Comparison of ENCODE assay signal across 8 cellular contexts in genomic region chr19:18167975-18168645, GRCh38. TPM values are rescaled to one million over a fixed set of nuclear protein-coding genes. Genes with fewer than 3 reads are reported as not detected.
A peak's percentile ranks its signal among the peaks of the same experiment; 100 is the strongest.
DNase-seq lines count a peak whose midpoint lies in the region; ATAC-seq and TF ChIP-seq lines count a peak whose summit lies in the region.

No MANE protein-coding gene starts in this region.

- no peak for TF ChIP-seq EP300 in stomach (IDR thresholded peaks at IDR 0.05)

- intact Hi-C loops in left lung (cut with DNase I) (loop anchor here in 1 of 2 donors (5.0 kb wide), 1 partner anchor 56 kb away; no protein-coding TSS in a partner anchor), stomach (cut with DNase I; ENCODE audit: low total_unique reads) (loop anchor here (10.0 kb wide), 1 partner anchor 53 kb away; no protein-coding TSS in a partner anchor)

- peaks cover 0 to 65% of the 10 kb centered on the region in 2 donors for H3K36me3 ChIP-seq in left lung
- peaks cover 48 to 74% (median 68%) of the 10 kb centered on the region in 4 donors for H3K36me3 ChIP-seq in stomach

- H3K36me3 Mint-ChIP-seq in T-helper 2 cell treated with Interferon-gamma antibody and Interleukin-4, amounts not matched to agents 5 μg/mL and 100 μg/mL, for 36 hours (ENCODE audit: low read depth) = peaks cover 18% of the 10 kb centered on the region
- H3K36me3 Mint-ChIP-seq in brain = peaks cover 72% of the 10 kb centered on the region

- no peak for TF ChIP-seq POLR2A in stomach (IDR thresholded peaks at IDR 0.05)

- no peaks in the 10 kb centered on the region for H3K9me3 Mint-ChIP-seq in T-helper 2 cell treated with Interferon-gamma antibody and Interleukin-4, amounts not matched to agents 5 μg/mL and 100 μg/mL, for 36 hours
- no peaks in the 10 kb centered on the region for H3K9me3 Mint-ChIP-seq in brain

- peaks cover 3% of the 10 kb centered on the region for H3K4me1 Mint-ChIP-seq in T-helper 2 cell treated with Interferon-gamma antibody and Interleukin-4, amounts not matched to agents 5 μg/mL and 100 μg/mL, for 36 hours (ENCODE audit: low read depth)
- H3K4me1 Mint-ChIP-seq in brain = no peaks in the 10 kb centered on the region

- no peaks in the 10 kb centered on the region for H3K27me3 Mint-ChIP-seq in T-helper 2 cell treated with Interferon-gamma antibody and Interleukin-4, amounts not matched to agents 5 μg/mL and 100 μg/mL, for 36 hours (ENCODE audit: low read depth)
- H3K27me3 Mint-ChIP-seq in brain = no peaks in the 10 kb centered on the region

- H3K27ac ChIP-seq in left lung (no peak overlapping the region), stomach (peak overlapping the region in 1 of 5 donors; percentile 25)

- H3K4me3 ChIP-seq in left lung = no peak overlapping the region
- H3K4me3 ChIP-seq in stomach = no peak overlapping the region

- peaks cover 0 to 52% of the 10 kb centered on the region in 2 donors for H3K4me1 ChIP-seq in left lung
- peaks cover under 1 to 21% (median 7%) of the 10 kb centered on the region in 4 donors for H3K4me1 ChIP-seq in stomach

- no peak overlapping the region for H3K4me3 Mint-ChIP-seq in T-helper 2 cell treated with Interferon-gamma antibody and Interleukin-4, amounts not matched to agents 5 μg/mL and 100 μg/mL, for 36 hours
- H3K4me3 Mint-ChIP-seq in brain = no peak overlapping the region

- TF ChIP-seq CTCF in brain (conservative IDR thresholded peaks at IDR 0.05) = peak; percentile 70 to 82
- peak; percentile 59 to 86 for TF ChIP-seq CTCF in left lung (IDR thresholded peaks at IDR 0.05)
- TF ChIP-seq CTCF in stomach (IDR thresholded peaks at IDR 0.05) = peak in 5 of 7 experiments; percentile 43 to 78 (median 68)

- no peaks in the 10 kb centered on the region for H3K9me3 ChIP-seq in left lung
- H3K9me3 ChIP-seq in stomach = no peaks in the 10 kb centered on the region

- ATAC-seq in HG02798 (IDR thresholded peaks at IDR 0.05; ENCODE audit: poor library complexity, unreplicated experiment) = peak; percentile 42
- peak; percentile 64 for ATAC-seq in left lung
- ATAC-seq in GM19023 (IDR thresholded peaks at IDR 0.05; ENCODE audit: unreplicated experiment) = no peak
- no peak for ATAC-seq in GM19324 (IDR thresholded peaks at IDR 0.05; ENCODE audit: low FRiP score, unreplicated experiment)

- no peaks in the 10 kb centered on the region for H3K27me3 ChIP-seq in left lung
- H3K27me3 ChIP-seq in stomach = no peaks in the 10 kb centered on the region

- DNase-seq in D341Med (ENCODE audit: low spot score) (peak; percentile 92), left lung (peak in 1 of 2 donors; percentile 51), stomach (peak; percentile 59)
- peak; percentile 45 for DNase-seq in T-helper 2 cell treated with Interferon-gamma antibody and Interleukin-4, amounts not matched to agents 5 μg/mL and 100 μg/mL, for 36 hours (ENCODE audit: low spot score)

- no peak overlapping the region for H3K27ac Mint-ChIP-seq in T-helper 2 cell treated with Interferon-gamma antibody and Interleukin-4, amounts not matched to agents 5 μg/mL and 100 μg/mL, for 36 hours
- H3K27ac Mint-ChIP-seq in brain = peak overlapping the region in 2 of 5 experiments; percentile 21 to 58

- 66 to 70% (median 67%) methylated on average over 14 of the region's 14 CpGs for WGBS in stomach, 5 donors

RNA-seq across cellular contexts. Expression of gene IFI30, which starts 5.5 kb away (rescaled TPM):
- 55.7 TPM for polyA plus RNA-seq in brain (ENCODE audit: insufficient read depth, low read depth, low replicate concordance)
- total RNA-seq in left lung = 100 to 1,000 TPM; 577 to 986 TPM
- 100 to 1,000 TPM in 1 of 5 donors, 10 to 100 TPM in 3, not detected in 1; 37.3 to 199 (median 43.9) TPM for total RNA-seq in stomach
- polyA plus RNA-seq in stomach = 100 to 1,000 TPM in 1 of 3 donors, 10 to 100 TPM in 2; 53.2 to 103 (median 82.9) TPM

RNA-seq across cellular contexts. Expression of gene PIK3R2, which starts 15.1 kb away (rescaled TPM):
- polyA plus RNA-seq in brain (ENCODE audit: insufficient read depth, low read depth, low replicate concordance) = 30.0 TPM
- total RNA-seq in left lung = 10 to 100 TPM; 34.1 to 35.3 TPM
- 100 to 1,000 TPM in 1 of 5 donors, 10 to 100 TPM in 3, 1 to 10 TPM in 1; 6.6 to 490 (median 22.2) TPM for total RNA-seq in stomach
- 1 to 10 TPM; 2.0 to 5.5 (median 2.6) TPM for polyA plus RNA-seq in stomach

RNA-seq across cellular contexts. Expression of gene MPV17L2, which starts 24.9 kb away (rescaled TPM):
- polyA plus RNA-seq in brain (ENCODE audit: insufficient read depth, low read depth, low replicate concordance) = 19.0 TPM
- 10 to 100 TPM; 10.3 to 14.8 TPM for total RNA-seq in left lung
- total RNA-seq in stomach = 100 to 1,000 TPM in 1 of 5 donors, 10 to 100 TPM in 2, 1 to 10 TPM in 2; 5.9 to 200 (median 13.0) TPM
- 10 to 100 TPM; 11.6 to 15.4 (median 13.3) TPM for polyA plus RNA-seq in stomach

RNA-seq across cellular contexts. Expression of gene RAB3A, which starts 35.7 kb away (rescaled TPM):
- polyA plus RNA-seq in brain (ENCODE audit: insufficient read depth, low read depth, low replicate concordance) (184 TPM), stomach (1 to 10 TPM; 1.4 to 2.2 (median 2.0) TPM)
- total RNA-seq in left lung (1 to 10 TPM; 3.1 to 4.4 TPM), stomach (1 to 10 TPM in 3 of 5 donors, under 1 TPM in 1, not detected in 1; 0.87 to 2.2 (median 1.7) TPM)

RNA-seq across cellular contexts. Expression of gene PDE4C, which starts 58.1 kb away (rescaled TPM):
- polyA plus RNA-seq in brain (ENCODE audit: insufficient read depth, low read depth, low replicate concordance) (0.25 TPM), stomach (under 1 TPM in 1 of 3 donors, not detected in 2; 0.95 TPM)
- total RNA-seq in left lung (10 to 100 TPM in 1 of 2 donors, 1 to 10 TPM in 1; 3.7 to 11.3 TPM), stomach (10 to 100 TPM in 3 of 5 donors, 1 to 10 TPM in 1, under 1 TPM in 1; 0.87 to 25.4 (median 11.4) TPM)

Comparison
In these comparisons a context has a peak if more than half of its experiments do, and no peak if none do; other contexts are left out.
1. ATAC-seq: peak in HG02798 (single experiment) and left lung (single experiment); none in GM19023 (single experiment) and GM19324 (single experiment).
2. Peak in every context shown above with its lines, with median percentiles within 50 percentile points of each other: CTCF ChIP-seq.